ENCODE assay signal across 8 cellular contexts in the genomic region with DNA sequence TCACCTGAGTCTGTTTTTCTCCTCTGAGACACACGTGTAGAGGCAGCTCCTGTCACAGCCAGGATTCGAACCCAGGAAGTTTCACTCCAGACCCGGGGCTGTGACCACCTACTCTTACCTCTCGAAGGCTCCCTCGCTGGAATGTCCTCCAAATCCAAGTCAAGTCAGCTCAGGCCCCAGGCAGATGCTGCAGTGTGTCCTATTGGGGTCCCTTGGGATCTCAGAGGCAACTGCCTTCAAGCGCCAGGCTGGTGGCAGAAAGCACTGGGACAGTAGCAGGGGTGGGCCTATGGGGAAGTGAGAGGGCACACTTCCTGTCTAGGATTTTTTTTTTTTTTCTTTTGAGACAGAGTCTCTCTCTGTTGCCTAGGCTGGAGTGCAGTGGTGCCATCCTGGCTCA. TPM values are rescaled to one million over a fixed set of nuclear protein-coding genes. Genes with fewer than 3 reads are reported as not detected.
DNase-seq lines count a peak whose midpoint lies in the region; ATAC-seq and TF ChIP-seq lines count a peak whose summit lies in the region.

No MANE protein-coding gene starts in this region.

- TF ChIP-seq RAD21 in neural cell (conservative IDR thresholded peaks at IDR 0.05) = no peak

- H3K9me3 ChIP-seq in DND-41 (ENCODE audit: insufficient read depth, low read length, severe bottlenecking) = no peaks in the 10 kb centered on the region
- no peaks in the 10 kb centered on the region for H3K9me3 ChIP-seq in neural cell (ENCODE audit: low read length)

- H3K79me2 ChIP-seq in DND-41 (ENCODE audit: insufficient read depth, low read length) = no peaks in the 10 kb centered on the region
- no peaks in the 10 kb centered on the region for H3K79me2 ChIP-seq in neural cell (replicated peaks; ENCODE audit: insufficient read depth, low read length)

- H3K4me2 ChIP-seq in DND-41 (ENCODE audit: insufficient read depth, low read length) (peak overlapping the region; percentile 96), neural cell (ENCODE audit: low read length) (no peak overlapping the region)

- no peaks in the 10 kb centered on the region for H3K9me3 Mint-ChIP-seq in activated naive CD8-positive, alpha-beta T cell treated with anti-CD3 and anti-CD28 coated beads, Interleukin-2, amount 50 U/mL, for 24 hours

- H3K4me3 ChIP-seq in DND-41 (ENCODE audit: low read depth in 1 of 2, low read length in 2 of 2) = peak overlapping the region in 1 of 2 experiments; percentile 69; a peak in 2 of 4 replicates
- H3K4me3 ChIP-seq in neural cell (ENCODE audit: low read length) = peak overlapping the region; percentile 70

- peaks cover 7% of the 10 kb centered on the region for H3K36me3 Mint-ChIP-seq in activated naive CD8-positive, alpha-beta T cell treated with anti-CD3 and anti-CD28 coated beads, Interleukin-2, amount 50 U/mL, for 24 hours (ENCODE audit: low read depth)

- DNase-seq in DND-41 (peak; percentile 59), left colon (no peak), islet precursor cell (no peak), dermis blood vessel endothelial cell (no peak)
- peak; percentile 35 for DNase-seq in activated naive CD8-positive, alpha-beta T cell treated with anti-CD3 and anti-CD28 coated beads, Interleukin-2, amount 50 U/mL, for 24 hours

- H4K20me1 ChIP-seq in DND-41 (ENCODE audit: insufficient read depth, low read length) (no peaks in the 10 kb centered on the region), neural cell (ENCODE audit: insufficient read depth) (no peaks in the 10 kb centered on the region)

- ATAC-seq in DND-41 (ENCODE audit: insufficient read depth, low read depth) (peak; percentile 22; the same call in 1 of the 3 replicates), HG03175 (IDR thresholded peaks at IDR 0.05; ENCODE audit: unreplicated experiment) (peak; percentile 33), left colon (no peak), HG02973 (IDR thresholded peaks at IDR 0.05; ENCODE audit: unreplicated experiment) (no peak)
- no peak for ATAC-seq in activated naive CD8-positive, alpha-beta T cell treated with anti-CD3 and anti-CD28 coated beads, Interleukin-2, amount 50 U/mL, for 24 hours

- H3K27ac Mint-ChIP-seq in activated naive CD8-positive, alpha-beta T cell treated with anti-CD3 and anti-CD28 coated beads, Interleukin-2, amount 50 U/mL, for 24 hours = peak overlapping the region; percentile 66

- peaks cover 43% of the 10 kb centered on the region for H3K4me1 ChIP-seq in DND-41 (ENCODE audit: insufficient read depth, low read length)

- peak overlapping the region; percentile 64; the same call in 1 of the 2 replicates for H3K9ac ChIP-seq in DND-41 (ENCODE audit: low read depth, low read length)
- peak overlapping the region; percentile 61 for H3K9ac ChIP-seq in neural cell (ENCODE audit: low read length)

- no peaks in the 10 kb centered on the region for H3K27me3 ChIP-seq in DND-41 (ENCODE audit: insufficient read depth, low read length, poor library complexity)
- H3K27me3 ChIP-seq in neural cell (ENCODE audit: insufficient read depth, low read depth, low read length) = no peaks in the 10 kb centered on the region

- H3K4me1 Mint-ChIP-seq in activated naive CD8-positive, alpha-beta T cell treated with anti-CD3 and anti-CD28 coated beads, Interleukin-2, amount 50 U/mL, for 24 hours = peaks cover 60% of the 10 kb centered on the region

- no peaks in the 10 kb centered on the region for H3K36me3 ChIP-seq in DND-41 (ENCODE audit: insufficient read depth, low read length)
- H3K36me3 ChIP-seq in neural cell (ENCODE audit: insufficient read depth, low read length) = no peaks in the 10 kb centered on the region

- H3K27me3 Mint-ChIP-seq in activated naive CD8-positive, alpha-beta T cell treated with anti-CD3 and anti-CD28 coated beads, Interleukin-2, amount 50 U/mL, for 24 hours = peaks cover 3% of the 10 kb centered on the region

- H3K4me3 Mint-ChIP-seq in activated naive CD8-positive, alpha-beta T cell treated with anti-CD3 and anti-CD28 coated beads, Interleukin-2, amount 50 U/mL, for 24 hours = peak overlapping the region; percentile 78

- intact Hi-C loops in left colon (cut with DNase I, micrococcal nuclease) = loop anchor here in 1 of 2 donors (10.0 kb wide), 1 partner anchor 133 kb away; a partner anchor contains a TSS

- TF ChIP-seq EP300 in neural cell (conservative IDR thresholded peaks at IDR 0.05; ENCODE audit: poor library complexity, severe bottlenecking) = no peak

- no peaks in the 10 kb centered on the region for H3F3A ChIP-seq in neural cell (ENCODE audit: insufficient read depth, low read length, poor library complexity, severe bottlenecking)

- H2AFZ ChIP-seq in DND-41 (ENCODE audit: low read depth, low read length) = peak overlapping the region; percentile 41
- no peak overlapping the region for H2AFZ ChIP-seq in neural cell (ENCODE audit: low read depth, low read length)

- no peaks in the 10 kb centered on the region for H3K9me2 ChIP-seq in neural cell (ENCODE audit: insufficient read depth, low read length)

- TF ChIP-seq CTCF in DND-41 (IDR thresholded peaks at IDR 0.05; ENCODE audit: borderline replicate concordance, extremely low read depth, low read length, poor library complexity, severe bottlenecking) (no peak), neural cell (IDR thresholded peaks at IDR 0.05; ENCODE audit: poor library complexity, severe bottlenecking) (no peak)

- H3K27ac ChIP-seq in DND-41 (ENCODE audit: low read length) (no peak overlapping the region), neural cell (ENCODE audit: low read length) (no peak overlapping the region)

TF ChIP-seq in neural cell, 6 proteins besides CTCF, POLR2A, EP300 and RAD21:
- TF ChIP-seq SMC3 (conservative IDR thresholded peaks at IDR 0.05; ENCODE audit: poor library complexity) = no peak
- TF ChIP-seq, protein P1, sequence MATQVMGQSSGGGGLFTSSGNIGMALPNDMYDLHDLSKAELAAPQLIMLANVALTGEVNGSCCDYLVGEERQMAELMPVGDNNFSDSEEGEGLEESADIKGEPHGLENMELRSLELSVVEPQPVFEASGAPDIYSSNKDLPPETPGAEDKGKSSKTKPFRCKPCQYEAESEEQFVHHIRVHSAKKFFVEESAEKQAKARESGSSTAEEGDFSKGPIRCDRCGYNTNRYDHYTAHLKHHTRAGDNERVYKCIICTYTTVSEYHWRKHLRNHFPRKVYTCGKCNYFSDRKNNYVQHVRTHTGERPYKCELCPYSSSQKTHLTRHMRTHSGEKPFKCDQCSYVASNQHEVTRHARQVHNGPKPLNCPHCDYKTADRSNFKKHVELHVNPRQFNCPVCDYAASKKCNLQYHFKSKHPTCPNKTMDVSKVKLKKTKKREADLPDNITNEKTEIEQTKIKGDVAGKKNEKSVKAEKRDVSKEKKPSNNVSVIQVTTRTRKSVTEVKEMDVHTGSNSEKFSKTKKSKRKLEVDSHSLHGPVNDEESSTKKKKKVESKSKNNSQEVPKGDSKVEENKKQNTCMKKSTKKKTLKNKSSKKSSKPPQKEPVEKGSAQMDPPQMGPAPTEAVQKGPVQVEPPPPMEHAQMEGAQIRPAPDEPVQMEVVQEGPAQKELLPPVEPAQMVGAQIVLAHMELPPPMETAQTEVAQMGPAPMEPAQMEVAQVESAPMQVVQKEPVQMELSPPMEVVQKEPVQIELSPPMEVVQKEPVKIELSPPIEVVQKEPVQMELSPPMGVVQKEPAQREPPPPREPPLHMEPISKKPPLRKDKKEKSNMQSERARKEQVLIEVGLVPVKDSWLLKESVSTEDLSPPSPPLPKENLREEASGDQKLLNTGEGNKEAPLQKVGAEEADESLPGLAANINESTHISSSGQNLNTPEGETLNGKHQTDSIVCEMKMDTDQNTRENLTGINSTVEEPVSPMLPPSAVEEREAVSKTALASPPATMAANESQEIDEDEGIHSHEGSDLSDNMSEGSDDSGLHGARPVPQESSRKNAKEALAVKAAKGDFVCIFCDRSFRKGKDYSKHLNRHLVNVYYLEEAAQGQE (IDR thresholded peaks at IDR 0.05; ENCODE audit: borderline replicate concordance) = no peak
- TF ChIP-seq POLR2AphosphoS5 (IDR thresholded peaks at IDR 0.05) = no peak
- no peak for TF ChIP-seq EZH2 (IDR thresholded peaks at IDR 0.05; ENCODE audit: borderline replicate concordance, insufficient read depth, low read length, poor library complexity, severe bottlenecking)
- no peak for TF ChIP-seq TAF1 (IDR thresholded peaks at IDR 0.05; ENCODE audit: low read depth)
- TF ChIP-seq MXI1 (conservative IDR thresholded peaks at IDR 0.05; ENCODE audit: poor library complexity, severe bottlenecking) = no peak

RNA-seq across cellular contexts. Expression of a gene that starts 0.8 kb away (rescaled TPM):
- 4.8 and 5.9 TPM in 2 replicates for polyA plus RNA-seq in neural cell
- polyA minus RNA-seq in neural cell = 5.8 and 6.8 TPM in 2 replicates
- total RNA-seq in left colon (10 to 100 TPM; 37.5 to 46.9 TPM), dermis blood vessel endothelial cell (50.0 and 98.0 TPM in 2 replicates)

RNA-seq across cellular contexts. Expression of a gene that starts 13.0 kb away (rescaled TPM):
- polyA plus RNA-seq in neural cell = 3.4 and 5.2 TPM in 2 replicates
- polyA minus RNA-seq in neural cell = 2.5 and 6.6 TPM in 2 replicates
- total RNA-seq in left colon (1 to 10 TPM; 1.3 to 1.9 TPM), dermis blood vessel endothelial cell (0.51 and 0.70 TPM in 2 replicates)

RNA-seq across cellular contexts. Expression of a gene that starts 18.2 kb away (rescaled TPM):
- 44.2 and 59.3 TPM in 2 replicates for polyA plus RNA-seq in neural cell
- polyA minus RNA-seq in neural cell = 30.3 and 33.8 TPM in 2 replicates
- total RNA-seq in left colon (100 to 1,000 TPM; 222 to 302 TPM), dermis blood vessel endothelial cell (33.2 and 44.8 TPM in 2 replicates)

RNA-seq across cellular contexts. Expression of a gene that starts 20.1 kb away (rescaled TPM):
- 30.5 and 44.9 TPM in 2 replicates for polyA plus RNA-seq in neural cell
- 15.3 and 20.8 TPM in 2 replicates for polyA minus RNA-seq in neural cell
- total RNA-seq in left colon (10 to 100 TPM; 25.1 to 28.6 TPM), dermis blood vessel endothelial cell (8.5 and 9.9 TPM in 2 replicates)

RNA-seq across cellular contexts. Expression of a gene that starts 40.1 kb away (rescaled TPM):
- 105 and 137 TPM in 2 replicates for polyA plus RNA-seq in neural cell
- polyA minus RNA-seq in neural cell = 38.0 and 49.9 TPM in 2 replicates
- total RNA-seq in left colon (100 to 1,000 TPM; 114 to 141 TPM), dermis blood vessel endothelial cell (22.0 and 42.2 TPM in 2 replicates)

Comparison
In these comparisons a context has a peak if more than half of its experiments do, and no peak if none do; other contexts are left out.
1. ATAC-seq: peak in DND-41 (single experiment) and HG03175 (single experiment); none in activated naive CD8-positive, alpha-beta T cell treated with anti-CD3 and anti-CD28 coated beads, Interleukin-2, amount 50 U/mL, for 24 hours (single experiment), left colon (single experiment) and HG02973 (single experiment).
2. DNase-seq: peak in DND-41 (single experiment) and activated naive CD8-positive, alpha-beta T cell treated with anti-CD3 and anti-CD28 coated beads, Interleukin-2, amount 50 U/mL, for 24 hours (single experiment); none in left colon (0 of 2), islet precursor cell (single experiment) and dermis blood vessel endothelial cell (single experiment).